8 cellular contexts compared by ENCODE assay signal in genomic region chr17:2123467-2124251, GRCh38.
A peak's percentile ranks its signal among the peaks of the same experiment; 100 is the strongest.
DNase-seq lines count a peak whose midpoint lies in the region.

No MANE protein-coding gene starts in this region.

- POLR2A ChIA-PET in CD8-positive, alpha-beta memory T cell (lab: Charles Lee), result interaction anchor here (0.5 to 0.6 kb wide), 2 partner anchors 136 to 149 kb away, joined by 6 to 9 read pairs; no protein-coding TSS in a partner anchor

- H3K36me3 ChIP-seq in CD8-positive, alpha-beta memory T cell (ENCODE audit: insufficient read depth, low read length), result peaks cover 4% of the 10 kb centered on the region
- peaks cover 5 to 11% of the 10 kb centered on the region in 2 donors for H3K36me3 ChIP-seq in muscle layer of duodenum (ENCODE audit: control insufficient read depth in 1 of 2, insufficient read depth in 2 of 2, low read length in 2 of 2)

- peaks cover 13% of the 10 kb centered on the region for H3K4me1 ChIP-seq in CD8-positive, alpha-beta memory T cell (ENCODE audit: insufficient read depth, low read length)
- peaks cover 15 to 19% of the 10 kb centered on the region in 2 donors for H3K4me1 ChIP-seq in muscle layer of duodenum (ENCODE audit: control insufficient read depth in 1 of 2, insufficient read depth in 2 of 2, low read length in 2 of 2)

- peaks cover 5 to 46% (median 14%) of the 10 kb centered on the region in 3 donors for H3K36me3 Mint-ChIP-seq in CD8-positive, alpha-beta memory T cell

- H3K27me3 ChIP-seq in CD8-positive, alpha-beta memory T cell (ENCODE audit: insufficient read depth, low read length, poor library complexity, severe bottlenecking), result no peaks in the 10 kb centered on the region
- H3K27me3 ChIP-seq in muscle layer of duodenum (ENCODE audit: low read depth, low read length), result no peaks in the 10 kb centered on the region

- no peaks in the 10 kb centered on the region for H3K9me3 Mint-ChIP-seq in CD8-positive, alpha-beta memory T cell

- H3K9me3 ChIP-seq in CD8-positive, alpha-beta memory T cell (ENCODE audit: low read length), result no peaks in the 10 kb centered on the region
- no peaks in the 10 kb centered on the region for H3K9me3 ChIP-seq in muscle layer of duodenum (ENCODE audit: control insufficient read depth in 1 of 2, low read length in 2 of 2)

- no peak overlapping the region for H3K27ac ChIP-seq in CD8-positive, alpha-beta memory T cell (ENCODE audit: low read depth, low read length)
- H3K27ac ChIP-seq in muscle layer of duodenum (ENCODE audit: low read length), result peak overlapping the region; percentile 25

- H3K27ac Mint-ChIP-seq in CD8-positive, alpha-beta memory T cell, result peak overlapping the region in 5 of 8 donors; percentile 47 to 90 (median 71)

- H3K4me3 Mint-ChIP-seq in CD8-positive, alpha-beta memory T cell, result peak overlapping the region in 3 of 7 donors; percentile 0 to 34 (median 24)

- CTCF ChIA-PET in CD8-positive, alpha-beta memory T cell (lab: Charles Lee), result interaction anchor here (1.0 kb wide), 1 partner anchor 69 kb away, joined by 3 read pairs; the partner anchor contains the start of gene HIC1

- H3K27me3 Mint-ChIP-seq in CD8-positive, alpha-beta memory T cell, result peaks cover 0 to 1% of the 10 kb centered on the region in 2 donors

- no peak overlapping the region for H3K4me3 ChIP-seq in CD8-positive, alpha-beta memory T cell (ENCODE audit: low read length)
- peak overlapping the region in 1 of 2 donors; percentile 3 for H3K4me3 ChIP-seq in muscle layer of duodenum (ENCODE audit: low read depth in 1 of 2, low read length in 2 of 2)

- DNase-seq in CD8-positive, alpha-beta memory T cell, result no peak
- DNase-seq in NOMO-1 (lab: John Stamatoyannopoulos, UW; ENCODE audit: unreplicated experiment in 2 of 2) (peak; percentile 68 to 86), dermis blood vessel endothelial cell (peak; percentile 51), NK-92 (lab: John Stamatoyannopoulos, UW; ENCODE audit: unreplicated experiment) (no peak), NCI-H1436 treated with DMSO at 0.1 percent for 48 hours (lab: John Stamatoyannopoulos, UW) (no peak)
- no peak for DNase-seq in activated CD8-positive, alpha-beta memory T cell treated with anti-CD3 and anti-CD28 coated beads, Interleukin-2, amount 50 U/mL, for 48 hours
- no peak for DNase-seq in activated CD4-positive, CD25-positive, alpha-beta regulatory T cell (lab: John Stamatoyannopoulos, UW)

- H3K4me1 Mint-ChIP-seq in CD8-positive, alpha-beta memory T cell, result peaks cover 15 to 22% (median 17%) of the 10 kb centered on the region in 3 donors

Comparison
In these comparisons a context has a peak if more than half of its experiments do, and no peak if none do; other contexts are left out.
1. DNase-seq: peak in NOMO-1 (2 of 2) and dermis blood vessel endothelial cell (single experiment); none in CD8-positive, alpha-beta memory T cell (0 of 5), NK-92 (single experiment), NCI-H1436 treated with DMSO at 0.1 percent for 48 hours (single experiment), activated CD8-positive, alpha-beta memory T cell treated with anti-CD3 and anti-CD28 coated beads, Interleukin-2, amount 50 U/mL, for 48 hours (single experiment) and activated CD4-positive, CD25-positive, alpha-beta regulatory T cell (0 of 4).